ENCODE assay signal across 20 cellular contexts in genomic region chr14:84767434-84767833, GRCh38.
DNase-seq lines count a peak whose midpoint lies in the region; ATAC-seq, FAIRE-seq and TF ChIP-seq lines count a peak whose summit lies in the region.
"Had no signal": no experiment of that assay in that cellular context is flagged by ENCODE, and none has a peak within 500 bp of the region (broad histone marks: within the 10 kb centered on the region; RNA-seq: fewer than 3 reads in every experiment).

No MANE protein-coding gene starts in this region.

- H3K27me3 ChIP-seq in HepG2 (ENCODE audit: control insufficient read depth in 1 of 2, insufficient read depth in 2 of 2, low read length in 2 of 2) (no peaks in the 10 kb centered on the region; a peak in 1 of 5 replicates), right lobe of liver (no peaks in the 10 kb centered on the region), PC-9 (ENCODE audit: insufficient read depth, low read depth) (no peaks in the 10 kb centered on the region)
- H3K27me3 ChIP-seq: BLaER1 treated with 17β-estradiol and CSF1 and Interleukin-3, amounts not matched to agents 10 nM and 100 nM had no signal

- POLR2A ChIA-PET in HepG2 (lab: Yijun Ruan, JAX) (no interaction called here), PC-9 (lab: Charles Lee; ENCODE audit: unreplicated experiment) (no interaction called here)

- TF ChIP-seq POLR2A in HepG2 (IDR thresholded peaks at IDR 0.05; ENCODE audit: insufficient read depth in 1 of 2, low read depth in 2 of 2, low read length in 2 of 2) (no peak), right lobe of liver (IDR thresholded peaks at IDR 0.05) (no peak)

- no peak for FAIRE-seq in HepG2 (lab: Jason Lieb, UNC)
- peak; percentile 64 for FAIRE-seq in colon (lab: Jason Lieb, UNC)
- FAIRE-seq: A549, D721Med, G401.6, GM12892, GM18507 had no signal

- H2AFZ ChIP-seq in HepG2 (ENCODE audit: low read length) (no peak overlapping the region), PC-9 (no peak overlapping the region)

- H3K4me1 ChIP-seq in HepG2 (ENCODE audit: insufficient read depth, low read length) (no peaks in the 10 kb centered on the region), right lobe of liver (no peaks in the 10 kb centered on the region), PC-9 (replicated peaks; ENCODE audit: insufficient read depth) (no peaks in the 10 kb centered on the region)
- H3K4me1 ChIP-seq: A549; BLaER1 treated with 17β-estradiol and CSF1 and Interleukin-3, amounts not matched to agents 10 nM and 100 nM; Caco-2 had no signal

- H3K9me3 ChIP-seq in HepG2 (ENCODE audit: low read length) (peaks cover 85% of the 10 kb centered on the region), right lobe of liver (no peaks in the 10 kb centered on the region), PC-9 (ENCODE audit: insufficient read depth, low read depth) (no peaks in the 10 kb centered on the region)
- H3K9me3 ChIP-seq: A549, Caco-2 had no signal

- BruUV-seq in HepG2 (replicated peaks; lab: Mats Ljungman, UMichigan): no TSS peak
- no TSS peak for BruUV-seq in PC-9 (replicated peaks; lab: Mats Ljungman, UMichigan)

- no peak for TF ChIP-seq EP300 in HepG2 (IDR thresholded peaks at IDR 0.05; ENCODE audit: low read depth in 2 of 2, low read length in 2 of 2)
- TF ChIP-seq EP300 in HepG2 (CRISPR knock-in tag; IDR thresholded peaks at IDR 0.05; ENCODE audit: borderline replicate concordance): no peak

- H3K79me2 ChIP-seq in HepG2 (ENCODE audit: insufficient read depth, low read length): no peaks in the 10 kb centered on the region
- no peaks in the 10 kb centered on the region for H3K79me2 ChIP-seq in PC-9 (ENCODE audit: low read depth)

- WGBS in HepG2 (ENCODE audit: low lambda C conversion rate): 16% methylated on average over 5 of the region's 5 CpGs
- WGBS in right lobe of liver (ENCODE audit: insufficient coverage, low coverage, low lambda C conversion rate, missing lambda C conversion rate): 59% methylated on average over 5 of the region's 5 CpGs

- TF ChIP-seq CTCF in HepG2 (CRISPR knock-in tag; IDR thresholded peaks at IDR 0.05): no peak
- no peak for TF ChIP-seq CTCF in right lobe of liver (IDR thresholded peaks at IDR 0.05)
- TF ChIP-seq CTCF in PC-9 (conservative IDR thresholded peaks at IDR 0.05): no peak

- H4K20me1 ChIP-seq in HepG2 (ENCODE audit: insufficient read depth, low read length): no peaks in the 10 kb centered on the region
- no peaks in the 10 kb centered on the region for H4K20me1 ChIP-seq in PC-9 (ENCODE audit: insufficient read depth)
- H4K20me1 ChIP-seq: BLaER1 treated with 17β-estradiol and CSF1 and Interleukin-3, amounts not matched to agents 10 nM and 100 nM had no signal

- DNase-seq in HepG2 (ENCODE audit: low spot score) (no peak), right lobe of liver (no peak), NCI-H2029 treated with DMSO at 0.1 percent for 48 hours (lab: John Stamatoyannopoulos, UW) (no peak), PC-9 (no peak)
- DNase-seq: AML-193; Caco-2; Calu3; CD4-positive, alpha-beta T cell; CD8-positive, alpha-beta T cell; DMS79 treated with DMSO at 0.1 percent for 48 hours; GF-D8 had no signal

- no peaks in the 10 kb centered on the region for H3F3A ChIP-seq in PC-9 (ENCODE audit: insufficient read depth, low read depth)

- no peak for TF ChIP-seq RAD21 in HepG2 (CRISPR knock-in tag; IDR thresholded peaks at IDR 0.05)

- CTCF ChIA-PET in HepG2 (lab: Yijun Ruan, JAX; ENCODE audit: low intra/inter-chr PET ratio, low total read pairs) (no interaction called here), PC-9 (lab: Charles Lee) (no interaction called here)

- H3K36me3 ChIP-seq in HepG2 (replicated peaks in 1 of 2; ENCODE audit: control insufficient read depth in 1 of 2, insufficient read depth in 2 of 2, low read length in 2 of 2) (no peaks in the 10 kb centered on the region), right lobe of liver (no peaks in the 10 kb centered on the region), PC-9 (ENCODE audit: low read depth) (no peaks in the 10 kb centered on the region)
- H3K36me3 ChIP-seq: BLaER1 treated with 17β-estradiol and CSF1 and Interleukin-3, amounts not matched to agents 10 nM and 100 nM had no signal

- ATAC-seq in HepG2 (no peak), right lobe of liver (no peak)
- ATAC-seq: A549; CD8-positive, alpha-beta T cell had no signal

- no peak overlapping the region; a peak in 1 of 6 replicates for H3K4me3 ChIP-seq in HepG2 (replicated peaks in 1 of 3; ENCODE audit: insufficient read depth in 1 of 3, low read depth in 2 of 3, low read length in 3 of 3)
- H3K4me3 ChIP-seq in right lobe of liver: no peak overlapping the region
- no peak overlapping the region for H3K4me3 ChIP-seq in PC-9
- H3K4me3 ChIP-seq: A549; BLaER1 treated with 17β-estradiol and CSF1 and Interleukin-3, amounts not matched to agents 10 nM and 100 nM had no signal

- H3K4me2 ChIP-seq in HepG2 (ENCODE audit: low read depth, low read length) (no peak overlapping the region), PC-9 (no peak overlapping the region)
- H3K4me2 ChIP-seq: A549; BLaER1 treated with 17β-estradiol and CSF1 and Interleukin-3, amounts not matched to agents 10 nM and 100 nM had no signal

- no peak overlapping the region for H3K9ac ChIP-seq in HepG2 (ENCODE audit: insufficient read depth, low read depth, low read length)
- H3K9ac ChIP-seq: BLaER1 treated with 17β-estradiol and CSF1 and Interleukin-3, amounts not matched to agents 10 nM and 100 nM had no signal

- intact Hi-C loops in HepG2 (cut with micrococcal nuclease; ENCODE audit: unreplicated experiment) (no loop called here), right lobe of liver (cut with DNase I) (no loop called here), PC-9 (cut with micrococcal nuclease; ENCODE audit: unreplicated experiment) (no loop called here)

- H3K9me2 ChIP-seq in PC-9 (ENCODE audit: insufficient read depth): no peaks in the 10 kb centered on the region

- no peak overlapping the region for H3K27ac ChIP-seq in HepG2 (ENCODE audit: extremely low read length, insufficient read depth, low read length)
- no peak overlapping the region for H3K27ac ChIP-seq in right lobe of liver
- H3K27ac ChIP-seq in PC-9: no peak overlapping the region
- H3K27ac ChIP-seq: 22Rv1; A549; BLaER1 treated with 17β-estradiol and CSF1 and Interleukin-3, amounts not matched to agents 10 nM and 100 nM; C4-2B had no signal

- in situ Hi-C loops in HepG2 (cut with HindIII; ENCODE audit: extremely low pct_ligation_motif_present, low pct_unique_long_range_greater_than_20kb): no loop called here

TF ChIP-seq in HepG2, 621 proteins besides CTCF, POLR2A, EP300 and RAD21:
- no peak for TF ChIP-seq CBX1 (IDR thresholded peaks at IDR 0.05; ENCODE audit: low read depth)
- TF ChIP-seq RAD51 (IDR thresholded peaks at IDR 0.05; ENCODE audit: borderline replicate concordance): peak; percentile 72; the same call in 1 of the 2 replicates
